In genomic region chrX:9651737-9652136, GRCh38 we compare ENCODE assay signal across 26 cellular contexts.
"Had no signal": no experiment of that assay in that cellular context is flagged by ENCODE, and none has a peak within 500 bp of the region (broad histone marks: within the 10 kb centered on the region; RNA-seq: fewer than 3 reads in every experiment).

No MANE protein-coding gene starts in this region.

- H3K4me1 ChIP-seq: breast epithelium had no signal

- ATAC-seq: activated CD8-positive, alpha-beta T cell treated with anti-CD3 and anti-CD28 coated beads, Interleukin-2, amount 10 ng/mL, durations not matched to agents 7 days and 5 days; PC-3; WTC11 had no signal

- DNase-seq: activated CD4-positive, alpha-beta T cell treated with anti-CD3 and anti-CD28 coated beads for 48 hours; activated CD4-positive, alpha-beta T cell treated with anti-CD3 and anti-CD28 coated beads, Interleukin-2, amount 50 U/mL, for 4 hours; activated CD4-positive, CD25-positive, alpha-beta regulatory T cell treated with anti-CD3 and anti-CD28 coated beads, Interleukin-2, amount 50 U/mL, for 72 hours; activated CD8-positive, alpha-beta memory T cell treated with anti-CD3 and anti-CD28 coated beads, Interleukin-2, amount 50 U/mL, for 48 hours; activated CD8-positive, alpha-beta T cell treated with anti-CD3 and anti-CD28 coated beads, Interleukin-2, amount 10 ng/mL, durations not matched to agents 7 days and 5 days; activated effector memory CD4-positive, alpha-beta T cell treated with Interleukin-2 at 50 U/mL for 16 hours; activated naive CD4-positive, alpha-beta T cell; activated T-cell treated with anti-CD3 and anti-CD28 coated beads, Interleukin-2, amount 50 U/mL, for 24 hours; aorta; central memory CD4-positive, alpha-beta T cell; NCI-H1092; NCI-H1417; NCI-H1930; NCI-H2171; NCI-H2227 treated with DMSO at 0.1 percent for 48 hours; NCI-H82; PC-3; SIG-M5; SW 1271 had no signal

- H3K9ac ChIP-seq: KMS-11 had no signal

- H3K4me3 Mint-ChIP-seq: activated CD8-positive, alpha-beta T cell treated with anti-CD3 and anti-CD28 coated beads, Interleukin-2, amount 10 ng/mL, durations not matched to agents 7 days and 5 days; activated naive CD4-positive, alpha-beta T cell treated with anti-CD3 and anti-CD28 coated beads, Interleukin-2, amount 50 U/mL, for 24 hours; activated T-cell treated with anti-CD3 and anti-CD28 coated beads, Interleukin-2, amount 50 U/mL, for 24 hours; activated T-helper 1 cell treated with anti-CD3 and anti-CD28 coated beads, Interleukin-12 subunit alpha, Interleukin-12 subunit beta, Interleukin-2, Interleukin-4 antibody, amounts not matched to agents 30 ng/mL and 10 ng/mL and 1 ng/mL, durations not matched to agents 14 hours and 24 hours and 36 hours; T-helper 2 cell treated with Interferon-gamma antibody and Interleukin-4, amounts not matched to agents 5 μg/mL and 100 μg/mL, for 36 hours; WTC11 had no signal

- H3K9me3 ChIP-seq: breast epithelium had no signal

- H3K4me3 ChIP-seq: breast epithelium, SK-N-MC had no signal

- H3K4me2 ChIP-seq: KMS-11 had no signal

- H3K4me1 Mint-ChIP-seq: activated naive CD4-positive, alpha-beta T cell treated with anti-CD3 and anti-CD28 coated beads, Interleukin-2, amount 50 U/mL, for 24 hours had no signal

- H3K36me3 Mint-ChIP-seq: WTC11 had no signal

- H3K27ac ChIP-seq: breast epithelium, KMS-11, SK-N-MC had no signal

- H3K9me3 Mint-ChIP-seq: activated naive CD4-positive, alpha-beta T cell treated with anti-CD3 and anti-CD28 coated beads, Interleukin-2, amount 50 U/mL, for 24 hours; activated T-cell treated with anti-CD3 and anti-CD28 coated beads, Interleukin-2, amount 50 U/mL, for 24 hours; activated T-helper 1 cell treated with anti-CD3 and anti-CD28 coated beads, Interleukin-12 subunit alpha, Interleukin-12 subunit beta, Interleukin-2, Interleukin-4 antibody, amounts not matched to agents 30 ng/mL and 10 ng/mL and 1 ng/mL, durations not matched to agents 14 hours and 24 hours and 36 hours; T-helper 2 cell treated with Interferon-gamma antibody and Interleukin-4, amounts not matched to agents 5 μg/mL and 100 μg/mL, for 36 hours; WTC11 had no signal

- H3K27me3 Mint-ChIP-seq: activated naive CD4-positive, alpha-beta T cell treated with anti-CD3 and anti-CD28 coated beads, Interleukin-2, amount 50 U/mL, for 24 hours had no signal

- H3K36me3 ChIP-seq: breast epithelium had no signal

- H3K27ac Mint-ChIP-seq: activated CD8-positive, alpha-beta T cell treated with anti-CD3 and anti-CD28 coated beads, Interleukin-2, amount 10 ng/mL, durations not matched to agents 7 days and 5 days; activated naive CD4-positive, alpha-beta T cell treated with anti-CD3 and anti-CD28 coated beads, Interleukin-2, amount 50 U/mL, for 24 hours; activated T-cell treated with anti-CD3 and anti-CD28 coated beads, Interleukin-2, amount 50 U/mL, for 24 hours; activated T-helper 1 cell treated with anti-CD3 and anti-CD28 coated beads, Interleukin-12 subunit alpha, Interleukin-12 subunit beta, Interleukin-2, Interleukin-4 antibody, amounts not matched to agents 30 ng/mL and 10 ng/mL and 1 ng/mL, durations not matched to agents 14 hours and 24 hours and 36 hours; T-helper 2 cell treated with Interferon-gamma antibody and Interleukin-4, amounts not matched to agents 5 μg/mL and 100 μg/mL, for 36 hours; WTC11 had no signal
